ENCODE assay signal across 11 cellular contexts in genomic region chr16:58235663-58236062, GRCh38. TPM values are rescaled to one million over a fixed set of nuclear protein-coding genes. Genes with fewer than 3 reads are reported as not detected.
DNase-seq lines count a peak whose midpoint lies in the region; ATAC-seq and TF ChIP-seq lines count a peak whose summit lies in the region.
"Had no signal": no experiment of that assay in that cellular context is flagged by ENCODE, and none has a peak within 500 bp of the region (broad histone marks: within the 10 kb centered on the region; RNA-seq: fewer than 3 reads in every experiment).

No MANE protein-coding gene starts in this region.

- no peak overlapping the region for H3K9ac ChIP-seq in BLaER1
- no peak overlapping the region for H3K9ac ChIP-seq in HCT116 (ENCODE audit: low read length)
- no peak overlapping the region for H3K9ac ChIP-seq in mesendoderm (ENCODE audit: low read length)

- no peaks in the 10 kb centered on the region for H3K36me3 ChIP-seq in BLaER1
- H3K36me3 ChIP-seq in HCT116 (ENCODE audit: control insufficient read depth in 1 of 2, insufficient read depth in 2 of 2, low read length in 2 of 2), result no peaks in the 10 kb centered on the region
- H3K36me3 ChIP-seq in mesendoderm (ENCODE audit: control insufficient read depth, insufficient read depth, low read length), result no peaks in the 10 kb centered on the region
- H3K36me3 ChIP-seq in effector memory CD4-positive, alpha-beta T cell (ENCODE audit: control insufficient read depth, insufficient read depth, low read length), result no peaks in the 10 kb centered on the region
- H3K36me3 ChIP-seq: neutrophil had no signal

- H3K4me1 Mint-ChIP-seq in activated T-helper 17 cell treated with anti-CD3 and anti-CD28 coated beads, Interleukin-2, amount 50 U/mL, for 72 hours, result peaks cover 9% of the 10 kb centered on the region
- H3K4me1 Mint-ChIP-seq in CD14-positive monocyte, result peaks cover 12% of the 10 kb centered on the region

- H3K9me3 Mint-ChIP-seq in activated T-helper 17 cell treated with anti-CD3 and anti-CD28 coated beads, Interleukin-2, amount 50 U/mL, for 72 hours, result no peaks in the 10 kb centered on the region
- H3K9me3 Mint-ChIP-seq in CD14-positive monocyte, result peaks cover 0 to 2% (median 0%) of the 10 kb centered on the region in 7 donors

- peak overlapping the region; percentile 91 for H2AFZ ChIP-seq in HCT116 (ENCODE audit: low read depth, low read length, poor library complexity, severe bottlenecking)

- no peak for ATAC-seq in HCT116
- no peak for ATAC-seq in activated T-helper 17 cell treated with anti-CD3 and anti-CD28 coated beads, Interleukin-2, amount 50 U/mL, for 72 hours (replicated peaks)

- H2BK15ac ChIP-seq in mesendoderm (replicated peaks; ENCODE audit: low read depth), result no peak overlapping the region

- H3K4me3 ChIP-seq in BLaER1 (peak overlapping the region; percentile 68; the same call in 1 of the 2 replicates), HCT116 (replicated peaks in 1 of 2; ENCODE audit: low read depth in 1 of 2, low read length in 2 of 2) (no peak overlapping the region), mesendoderm (ENCODE audit: low read length) (no peak overlapping the region)
- no peak overlapping the region for H3K4me3 ChIP-seq in effector memory CD4-positive, alpha-beta T cell (ENCODE audit: insufficient read depth, low read depth, low read length, poor library complexity, severe bottlenecking)

- H4K20me1 ChIP-seq in BLaER1 (no peaks in the 10 kb centered on the region), HCT116 (ENCODE audit: insufficient read depth) (no peaks in the 10 kb centered on the region)

- H3K4ac ChIP-seq in mesendoderm (ENCODE audit: low read depth, low read length), result no peak overlapping the region

- H3K79me2 ChIP-seq in HCT116 (ENCODE audit: insufficient read depth, low read length), result no peaks in the 10 kb centered on the region
- H3K79me2 ChIP-seq in mesendoderm (ENCODE audit: control insufficient read depth, insufficient read depth, low read length), result no peaks in the 10 kb centered on the region

- H2BK120ac ChIP-seq in mesendoderm (ENCODE audit: low read depth, low read length), result no peak overlapping the region

- H3K23ac ChIP-seq in mesendoderm (ENCODE audit: low read length), result no peak overlapping the region

- no peak overlapping the region for H2AK5ac ChIP-seq in mesendoderm (ENCODE audit: low read length)

- H3K9me3 ChIP-seq in BLaER1, result no peaks in the 10 kb centered on the region
- no peaks in the 10 kb centered on the region for H3K9me3 ChIP-seq in HCT116 (ENCODE audit: control insufficient read depth in 1 of 2, insufficient read depth in 1 of 2, low read depth in 1 of 2, low read length in 2 of 2)
- no peaks in the 10 kb centered on the region for H3K9me3 ChIP-seq in effector memory CD4-positive, alpha-beta T cell (ENCODE audit: control insufficient read depth, low read length)
- H3K9me3 ChIP-seq: neutrophil had no signal

- no peak for TF ChIP-seq CTCF in HCT116 (IDR thresholded peaks at IDR 0.05 in 2 of 3, conservative IDR thresholded peaks at IDR 0.05 in 1 of 3; ENCODE audit: borderline replicate concordance in 1 of 3, insufficient read depth in 1 of 3, low read depth in 2 of 3, low read length in 2 of 3)
- no peak for TF ChIP-seq CTCF in CD14-positive monocyte (IDR thresholded peaks at IDR 0.05)

- no peak overlapping the region for H4K5ac ChIP-seq in mesendoderm (ENCODE audit: low read length)

- H3K4me2 ChIP-seq in BLaER1 (peak overlapping the region; percentile 86), HCT116 (ENCODE audit: low read length) (peak overlapping the region; percentile 69; the same call in 1 of the 2 replicates), mesendoderm (ENCODE audit: low read length) (peak overlapping the region; percentile 99)

- DNase-seq in HCT116 (ENCODE audit: low read depth, low spot score) (no peak), mesendoderm (no peak), RKO (ENCODE audit: low spot score) (no peak), CD14-positive monocyte (ENCODE audit: low spot score) (no peak), kidney tubule cell (ENCODE audit: low spot score) (no peak)
- DNase-seq in effector memory CD4-positive, alpha-beta T cell, result no peak
- DNase-seq: NCI-H2029 treated with DMSO at 0.1 percent for 48 hours had no signal

- H3K56ac ChIP-seq in mesendoderm (ENCODE audit: low read length), result peak overlapping the region; percentile 98

- no CpG with 5 or more reads among the region's 3 CpGs for WGBS in mesendoderm (ENCODE audit: extremely low coverage, insufficient coverage, low lambda C conversion rate)

- H3K4me1 ChIP-seq in BLaER1, result peaks cover 18% of the 10 kb centered on the region
- peaks cover 0 to 11% of the 10 kb centered on the region in 2 experiments; a peak in 1 of 4 replicates for H3K4me1 ChIP-seq in HCT116 (ENCODE audit: control insufficient read depth in 1 of 2, insufficient read depth in 2 of 2, low read length in 2 of 2)
- no peaks in the 10 kb centered on the region for H3K4me1 ChIP-seq in mesendoderm (ENCODE audit: control insufficient read depth, low read depth, low read length)
- H3K4me1 ChIP-seq in effector memory CD4-positive, alpha-beta T cell (ENCODE audit: control insufficient read depth, insufficient read depth, low read length, poor library complexity, severe bottlenecking), result peaks cover 4% of the 10 kb centered on the region

- peak overlapping the region; percentile 86 for H3K4me3 Mint-ChIP-seq in activated T-helper 17 cell treated with anti-CD3 and anti-CD28 coated beads, Interleukin-2, amount 50 U/mL, for 72 hours
- no peak overlapping the region for H3K4me3 Mint-ChIP-seq in CD14-positive monocyte

- H3K27me3 ChIP-seq in BLaER1 (no peaks in the 10 kb centered on the region), HCT116 (ENCODE audit: insufficient read depth, low read length) (no peaks in the 10 kb centered on the region), mesendoderm (ENCODE audit: insufficient read depth, low read length, poor library complexity) (no peaks in the 10 kb centered on the region)
- H3K27me3 ChIP-seq in effector memory CD4-positive, alpha-beta T cell (replicated peaks; ENCODE audit: control insufficient read depth, insufficient read depth, low read length, poor library complexity, severe bottlenecking), result no peaks in the 10 kb centered on the region

- H3K18ac ChIP-seq in mesendoderm (ENCODE audit: low read length), result no peak overlapping the region

- CTCF ChIA-PET in HCT116 (lab: Charles Lee), result no interaction called here

- no TSS peak for BruUV-seq in HCT116 (replicated peaks; lab: Mats Ljungman, UMichigan)

- H3K9me2 ChIP-seq in HCT116 (ENCODE audit: insufficient read depth), result no peaks in the 10 kb centered on the region

- H3K27ac ChIP-seq in BLaER1, result no peak overlapping the region
- H3K27ac ChIP-seq in HCT116 (ENCODE audit: low read depth, low read length), result no peak overlapping the region
- H3K27ac ChIP-seq in mesendoderm (ENCODE audit: low read depth, low read length), result no peak overlapping the region
- no peak overlapping the region for H3K27ac ChIP-seq in effector memory CD4-positive, alpha-beta T cell (ENCODE audit: insufficient read depth, low read length, poor library complexity, severe bottlenecking)
- H3K27ac ChIP-seq: neutrophil had no signal

- no peak for TF ChIP-seq RAD21 in HCT116 (IDR thresholded peaks at IDR 0.05; ENCODE audit: low read depth)

- H4K8ac ChIP-seq in mesendoderm (ENCODE audit: low read depth, low read length), result no peak overlapping the region

- intact Hi-C loops in HCT116 (cut with micrococcal nuclease) (no loop called here), CD14-positive monocyte (cut with micrococcal nuclease) (no loop called here)

- H2BK5ac ChIP-seq in mesendoderm (ENCODE audit: low read length), result no peak overlapping the region

- POLR2A ChIA-PET in HCT116 (lab: Charles Lee), result no interaction called here

- no peaks in the 10 kb centered on the region for H3K79me1 ChIP-seq in mesendoderm (ENCODE audit: low read length)

- TF ChIP-seq POLR2A in HCT116 (IDR thresholded peaks at IDR 0.05; ENCODE audit: borderline replicate concordance, extremely low read depth, insufficient read depth, insufficient read length), result no peak

- H3K27me3 Mint-ChIP-seq in activated T-helper 17 cell treated with anti-CD3 and anti-CD28 coated beads, Interleukin-2, amount 50 U/mL, for 72 hours, result peaks cover 24% of the 10 kb centered on the region
- peaks cover 16 to 34% (median 30%) of the 10 kb centered on the region in 3 donors for H3K27me3 Mint-ChIP-seq in CD14-positive monocyte (ENCODE audit: low read depth in 3 of 3)

- H3K36me3 Mint-ChIP-seq in activated T-helper 17 cell treated with anti-CD3 and anti-CD28 coated beads, Interleukin-2, amount 50 U/mL, for 72 hours (ENCODE audit: low read depth), result no peaks in the 10 kb centered on the region
- no peaks in the 10 kb centered on the region for H3K36me3 Mint-ChIP-seq in CD14-positive monocyte

- RAD21 ChIA-PET in HCT116 (lab: Charles Lee; ENCODE audit: low non-redundant PET in 1 of 2, low total read pairs in 2 of 2, uncharacterized antibody in 2 of 2, unreplicated experiment in 2 of 2), result no interaction called here

- H3K27ac Mint-ChIP-seq in activated T-helper 17 cell treated with anti-CD3 and anti-CD28 coated beads, Interleukin-2, amount 50 U/mL, for 72 hours, result no peak overlapping the region
- H3K27ac Mint-ChIP-seq in CD14-positive monocyte, result no peak overlapping the region

RNA-seq across cellular contexts. Expression of gene CSNK2A2, which starts 37.8 kb away (rescaled TPM):
- total RNA-seq in HCT116 (2021; ENCODE audit: unreplicated experiment), result 97.7 TPM
- polyA plus RNA-seq in HCT116 (2012), result 71.0 and 75.5 TPM in 2 replicates
- total RNA-seq in activated T-helper 17 cell treated with anti-CD3 and anti-CD28 coated beads, Interleukin-2, amount 50 U/mL, for 72 hours, result 10 to 100 TPM; 54.0 to 78.7 TPM
- 63.2 TPM for polyA plus RNA-seq in mesendoderm (2013, experiment 1 of 2)
- polyA plus RNA-seq in mesendoderm (2013, experiment 2 of 2), result 63.0 TPM
- 1 to 10 TPM; 1.6 to 9.2 TPM for polyA plus RNA-seq in CD14-positive monocyte

RNA-seq across cellular contexts. Expression of gene PRSS54, which starts 59.2 kb away (rescaled TPM):
- not detected for total RNA-seq in HCT116 (2021; ENCODE audit: unreplicated experiment)
- polyA plus RNA-seq in HCT116 (2012), result not detected in 2 replicates
- total RNA-seq in activated T-helper 17 cell treated with anti-CD3 and anti-CD28 coated beads, Interleukin-2, amount 50 U/mL, for 72 hours, result not detected
- polyA plus RNA-seq in mesendoderm (2013, experiment 1 of 2), result not detected
- not detected for polyA plus RNA-seq in mesendoderm (2013, experiment 2 of 2)
- not detected for polyA plus RNA-seq in CD14-positive monocyte
- total RNA-seq: HT1080 had no signal
